Comparison of ENCODE assay signal across 10 cellular contexts in the genomic region with DNA sequence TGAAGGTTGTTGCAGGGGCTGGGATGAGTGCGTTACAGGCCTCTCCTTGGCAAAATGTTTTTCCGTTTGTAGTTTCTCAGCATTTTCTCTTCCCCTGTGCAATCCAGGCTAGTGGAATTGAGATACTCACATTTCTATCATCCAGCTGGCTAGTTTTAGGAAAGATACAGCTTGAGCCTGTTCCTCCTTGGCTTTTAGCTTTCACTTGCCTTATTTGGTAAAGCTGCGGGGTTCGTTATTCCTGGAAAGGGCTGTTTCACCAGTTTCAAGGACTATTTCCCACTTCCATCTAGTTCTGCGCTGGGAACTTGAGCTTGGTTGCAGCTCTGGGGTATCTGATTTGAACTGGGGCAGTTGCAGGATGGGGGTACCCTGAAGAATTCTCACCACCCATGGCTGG.
DNase-seq lines count a peak whose midpoint lies in the region; ATAC-seq and TF ChIP-seq lines count a peak whose summit lies in the region.
"Had no signal": no experiment of that assay in that cellular context is flagged by ENCODE, and none has a peak within 500 bp of the region (broad histone marks: within the 10 kb centered on the region; RNA-seq: fewer than 3 reads in every experiment).

No MANE protein-coding gene starts in this region.

- H3K79me2 ChIP-seq in PC-3 (ENCODE audit: low read length) = no peaks in the 10 kb centered on the region

- WGBS in body of pancreas, 2 donors = 60 to 70% methylated on average over 5 of the region's 5 CpGs

- H4K20me1 ChIP-seq in PC-3 (ENCODE audit: low read length) = no peaks in the 10 kb centered on the region

- no peaks in the 10 kb centered on the region for H3K9me3 ChIP-seq in body of pancreas
- no peaks in the 10 kb centered on the region for H3K9me3 ChIP-seq in iPS-20b (ENCODE audit: insufficient read depth, low read depth, low read length)
- no peaks in the 10 kb centered on the region for H3K9me3 ChIP-seq in PC-3 (ENCODE audit: low read length)

- H3K4me3 ChIP-seq in body of pancreas = no peak overlapping the region
- no peak overlapping the region for H3K4me3 ChIP-seq in iPS-20b (ENCODE audit: low read length)
- peak overlapping the region; percentile 50 for H3K4me3 ChIP-seq in rectal smooth muscle tissue (ENCODE audit: low read length)
- no peak overlapping the region for H3K4me3 ChIP-seq in PC-3 (ENCODE audit: low read length)

- no peaks in the 10 kb centered on the region for H3K36me3 ChIP-seq in body of pancreas (replicated peaks in 1 of 2; ENCODE audit: insufficient read depth in 1 of 2, low read depth in 2 of 2)
- no peaks in the 10 kb centered on the region for H3K36me3 ChIP-seq in iPS-20b (ENCODE audit: insufficient read depth, low read depth, low read length)
- no peaks in the 10 kb centered on the region for H3K36me3 ChIP-seq in rectal smooth muscle tissue (ENCODE audit: control insufficient read depth, insufficient read depth, low read length)
- no peaks in the 10 kb centered on the region for H3K36me3 ChIP-seq in PC-3 (ENCODE audit: low read depth, low read length)

- H3F3A ChIP-seq in PC-3 (ENCODE audit: low read length, unreplicated experiment) = no peaks in the 10 kb centered on the region

- intact Hi-C loops in body of pancreas (cut with DNase I) = no loop called here
- intact Hi-C loops in PC-3 (cut with micrococcal nuclease) = loop anchor here (5.0 kb wide), 2 partner anchors 49 to 171 kb away; no protein-coding TSS in a partner anchor

- DNase-seq in DMS 273 treated with DMSO at 0.1 percent for 48 hours (lab: John Stamatoyannopoulos, UW) (peak; percentile 15), body of pancreas (no peak), left lobe of liver (ENCODE audit: low spot score) (no peak), activated T-cell treated with anti-CD3 and anti-CD28 coated beads for 4 hours (no peak), PC-3 (no peak)
- DNase-seq: immature natural killer cell, NCI-H69 had no signal

- no peak overlapping the region for H2AFZ ChIP-seq in PC-3 (ENCODE audit: low read length)

- TF ChIP-seq CTCF in body of pancreas (IDR thresholded peaks at IDR 0.05) (no peak), PC-3 (conservative IDR thresholded peaks at IDR 0.05; ENCODE audit: low read depth, low read length) (no peak)

- ATAC-seq in body of pancreas (peak; percentile 45), left lobe of liver (no peak), HG03565 (IDR thresholded peaks at IDR 0.05; ENCODE audit: unreplicated experiment) (no peak), PC-3 (no peak)

- H3K4me1 ChIP-seq in body of pancreas (no peaks in the 10 kb centered on the region), iPS-20b (ENCODE audit: insufficient read depth, low read length) (peaks cover 16% of the 10 kb centered on the region), rectal smooth muscle tissue (ENCODE audit: control insufficient read depth, insufficient read depth, low read length) (peaks cover 37% of the 10 kb centered on the region), PC-3 (ENCODE audit: insufficient read depth, low read length) (peaks cover 14% of the 10 kb centered on the region)

- peak overlapping the region; percentile 44; the same call in 1 of the 2 replicates for H3K9ac ChIP-seq in iPS-20b (ENCODE audit: low read depth, low read length)
- no peak overlapping the region for H3K9ac ChIP-seq in rectal smooth muscle tissue (ENCODE audit: low read length)
- H3K9ac ChIP-seq in PC-3 (ENCODE audit: low read length) = no peak overlapping the region

- BruUV-seq in PC-3 (replicated peaks; lab: Mats Ljungman, UMichigan) = no TSS peak

- H3K4me2 ChIP-seq in PC-3 (ENCODE audit: low read length) = no peak overlapping the region

- peak overlapping the region in 2 of 4 donors; percentile 6 to 21 for H3K27ac ChIP-seq in body of pancreas
- H3K27ac ChIP-seq in iPS-20b (ENCODE audit: low read length) = no peak overlapping the region
- H3K27ac ChIP-seq in rectal smooth muscle tissue (ENCODE audit: low read depth, low read length) = peak overlapping the region; percentile 86
- no peak overlapping the region for H3K27ac ChIP-seq in PC-3 (ENCODE audit: low read length)

- H3K27me3 ChIP-seq in body of pancreas = no peaks in the 10 kb centered on the region
- H3K27me3 ChIP-seq in iPS-20b (ENCODE audit: insufficient read depth, low read length) = no peaks in the 10 kb centered on the region
- H3K27me3 ChIP-seq in rectal smooth muscle tissue (ENCODE audit: control insufficient read depth, insufficient read depth, low read length) = no peaks in the 10 kb centered on the region
- H3K27me3 ChIP-seq in PC-3 (ENCODE audit: low read length) = no peaks in the 10 kb centered on the region

- POLR2A ChIA-PET in PC-3 (lab: Charles Lee; ENCODE audit: unreplicated experiment) = no interaction called here

- CTCF ChIA-PET in PC-3 (lab: Charles Lee) = no interaction called here

- H3K9me2 ChIP-seq in PC-3 (replicated peaks; ENCODE audit: low read length) = no peaks in the 10 kb centered on the region

- no peak for TF ChIP-seq POLR2A in body of pancreas (IDR thresholded peaks at IDR 0.05)
